Comparison of ENCODE assay signal across 13 cellular contexts in genomic region chr17:77489898-77490265, GRCh38.
DNase-seq lines count a peak whose midpoint lies in the region; ATAC-seq and FAIRE-seq lines count a peak whose summit lies in the region.
"Had no signal": no experiment of that assay in that cellular context is flagged by ENCODE, and none has a peak within 500 bp of the region (broad histone marks: within the 10 kb centered on the region; RNA-seq: fewer than 3 reads in every experiment).

No MANE protein-coding gene starts in this region.

- DNase-seq in MG63 (peak; percentile 96), fibroblast of peridontal ligament (ENCODE audit: extremely low read depth) (peak; percentile 65), medulla oblongata (ENCODE audit: extremely low spot score) (peak; percentile 88), superior temporal gyrus (ENCODE audit: extremely low spot score) (peak; percentile 65), T-helper 2 cell (no peak), urothelium cell line (ENCODE audit: low spot score) (no peak), retina (no peak)
- DNase-seq: activated T-cell treated with anti-CD3 and anti-CD28 coated beads, Interleukin-2, amount 50 U/mL, for 1 hour; NCI-H1417; PC-3 had no signal

- H3K27me3 ChIP-seq in MG63: no peaks in the 10 kb centered on the region
- H3K27me3 ChIP-seq: neutrophil had no signal

- no peak for FAIRE-seq in urothelium cell line (lab: Jason Lieb, UNC)
- FAIRE-seq: GM12892 had no signal

- H3K36me3 ChIP-seq in MG63: peaks cover 80% of the 10 kb centered on the region

- H3K9me3 ChIP-seq in MG63: no peaks in the 10 kb centered on the region
- H3K9me3 ChIP-seq: neutrophil had no signal

- H3K4me3 ChIP-seq in MG63: no peak overlapping the region

- ATAC-seq in GM19452 (IDR thresholded peaks at IDR 0.05; ENCODE audit: unreplicated experiment): no peak
- ATAC-seq: PC-3 had no signal

Comparison
In these comparisons a context has a peak if more than half of its experiments do, and no peak if none do; other contexts are left out.
1. DNase-seq: peak in MG63 (single experiment), fibroblast of peridontal ligament (single experiment), medulla oblongata (single experiment) and superior temporal gyrus (single experiment); none in T-helper 2 cell (0 of 5), urothelium cell line (single experiment) and retina (single experiment).